1 cellular context compared by ENCODE assay signal in genomic region chr6:43476744-43477143, GRCh38.
TF ChIP-seq lines count a peak whose summit lies in the region.

No MANE protein-coding gene starts in this region.

TF ChIP-seq in HepG2, 621 proteins besides CTCF, POLR2A, EP300 and RAD21 (continued from another document):
- TF ChIP-seq ZBTB40 (IDR thresholded peaks at IDR 0.05) (no peak), ZBTB40 (CRISPR knock-in tag; IDR thresholded peaks at IDR 0.05) (no peak), TCF12 (IDR thresholded peaks at IDR 0.05) (no peak), TCF12 (CRISPR knock-in tag; IDR thresholded peaks at IDR 0.05) (0 out of 2 replicates have a peak, but pooled peaks have one; percentile 8), TBX2 (CRISPR knock-in tag; IDR thresholded peaks at IDR 0.05; ENCODE audit: borderline replicate concordance) (no peak), ZNF761 (CRISPR knock-in tag; conservative IDR thresholded peaks at IDR 0.05) (no peak)
